1 cellular context compared by ENCODE assay signal in the genomic region with DNA sequence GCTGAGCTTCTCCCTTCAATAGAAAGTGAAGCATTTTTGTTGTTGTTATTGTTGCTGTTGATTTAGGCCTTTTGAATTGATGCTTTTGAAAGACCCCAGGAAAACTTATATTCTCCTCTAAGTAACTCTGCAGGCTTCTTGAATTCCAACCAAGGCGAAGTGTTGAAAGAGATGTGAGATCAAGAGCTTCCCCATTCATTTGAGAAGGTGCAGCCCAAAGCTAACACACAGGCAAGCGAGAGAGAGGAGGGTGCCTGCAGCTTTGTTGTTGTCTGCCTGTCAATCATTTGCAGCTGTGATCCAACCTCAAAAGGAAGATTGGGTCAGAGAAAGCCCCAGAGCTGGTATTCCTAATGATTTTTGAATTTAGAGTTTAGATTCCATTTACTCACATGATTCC.
TF ChIP-seq lines count a peak whose summit lies in the region.

No MANE protein-coding gene starts in this region.

TF ChIP-seq in H1, 55 proteins besides CTCF, POLR2A, EP300 and RAD21 (continued from another document):
- TF ChIP-seq, protein P1, sequence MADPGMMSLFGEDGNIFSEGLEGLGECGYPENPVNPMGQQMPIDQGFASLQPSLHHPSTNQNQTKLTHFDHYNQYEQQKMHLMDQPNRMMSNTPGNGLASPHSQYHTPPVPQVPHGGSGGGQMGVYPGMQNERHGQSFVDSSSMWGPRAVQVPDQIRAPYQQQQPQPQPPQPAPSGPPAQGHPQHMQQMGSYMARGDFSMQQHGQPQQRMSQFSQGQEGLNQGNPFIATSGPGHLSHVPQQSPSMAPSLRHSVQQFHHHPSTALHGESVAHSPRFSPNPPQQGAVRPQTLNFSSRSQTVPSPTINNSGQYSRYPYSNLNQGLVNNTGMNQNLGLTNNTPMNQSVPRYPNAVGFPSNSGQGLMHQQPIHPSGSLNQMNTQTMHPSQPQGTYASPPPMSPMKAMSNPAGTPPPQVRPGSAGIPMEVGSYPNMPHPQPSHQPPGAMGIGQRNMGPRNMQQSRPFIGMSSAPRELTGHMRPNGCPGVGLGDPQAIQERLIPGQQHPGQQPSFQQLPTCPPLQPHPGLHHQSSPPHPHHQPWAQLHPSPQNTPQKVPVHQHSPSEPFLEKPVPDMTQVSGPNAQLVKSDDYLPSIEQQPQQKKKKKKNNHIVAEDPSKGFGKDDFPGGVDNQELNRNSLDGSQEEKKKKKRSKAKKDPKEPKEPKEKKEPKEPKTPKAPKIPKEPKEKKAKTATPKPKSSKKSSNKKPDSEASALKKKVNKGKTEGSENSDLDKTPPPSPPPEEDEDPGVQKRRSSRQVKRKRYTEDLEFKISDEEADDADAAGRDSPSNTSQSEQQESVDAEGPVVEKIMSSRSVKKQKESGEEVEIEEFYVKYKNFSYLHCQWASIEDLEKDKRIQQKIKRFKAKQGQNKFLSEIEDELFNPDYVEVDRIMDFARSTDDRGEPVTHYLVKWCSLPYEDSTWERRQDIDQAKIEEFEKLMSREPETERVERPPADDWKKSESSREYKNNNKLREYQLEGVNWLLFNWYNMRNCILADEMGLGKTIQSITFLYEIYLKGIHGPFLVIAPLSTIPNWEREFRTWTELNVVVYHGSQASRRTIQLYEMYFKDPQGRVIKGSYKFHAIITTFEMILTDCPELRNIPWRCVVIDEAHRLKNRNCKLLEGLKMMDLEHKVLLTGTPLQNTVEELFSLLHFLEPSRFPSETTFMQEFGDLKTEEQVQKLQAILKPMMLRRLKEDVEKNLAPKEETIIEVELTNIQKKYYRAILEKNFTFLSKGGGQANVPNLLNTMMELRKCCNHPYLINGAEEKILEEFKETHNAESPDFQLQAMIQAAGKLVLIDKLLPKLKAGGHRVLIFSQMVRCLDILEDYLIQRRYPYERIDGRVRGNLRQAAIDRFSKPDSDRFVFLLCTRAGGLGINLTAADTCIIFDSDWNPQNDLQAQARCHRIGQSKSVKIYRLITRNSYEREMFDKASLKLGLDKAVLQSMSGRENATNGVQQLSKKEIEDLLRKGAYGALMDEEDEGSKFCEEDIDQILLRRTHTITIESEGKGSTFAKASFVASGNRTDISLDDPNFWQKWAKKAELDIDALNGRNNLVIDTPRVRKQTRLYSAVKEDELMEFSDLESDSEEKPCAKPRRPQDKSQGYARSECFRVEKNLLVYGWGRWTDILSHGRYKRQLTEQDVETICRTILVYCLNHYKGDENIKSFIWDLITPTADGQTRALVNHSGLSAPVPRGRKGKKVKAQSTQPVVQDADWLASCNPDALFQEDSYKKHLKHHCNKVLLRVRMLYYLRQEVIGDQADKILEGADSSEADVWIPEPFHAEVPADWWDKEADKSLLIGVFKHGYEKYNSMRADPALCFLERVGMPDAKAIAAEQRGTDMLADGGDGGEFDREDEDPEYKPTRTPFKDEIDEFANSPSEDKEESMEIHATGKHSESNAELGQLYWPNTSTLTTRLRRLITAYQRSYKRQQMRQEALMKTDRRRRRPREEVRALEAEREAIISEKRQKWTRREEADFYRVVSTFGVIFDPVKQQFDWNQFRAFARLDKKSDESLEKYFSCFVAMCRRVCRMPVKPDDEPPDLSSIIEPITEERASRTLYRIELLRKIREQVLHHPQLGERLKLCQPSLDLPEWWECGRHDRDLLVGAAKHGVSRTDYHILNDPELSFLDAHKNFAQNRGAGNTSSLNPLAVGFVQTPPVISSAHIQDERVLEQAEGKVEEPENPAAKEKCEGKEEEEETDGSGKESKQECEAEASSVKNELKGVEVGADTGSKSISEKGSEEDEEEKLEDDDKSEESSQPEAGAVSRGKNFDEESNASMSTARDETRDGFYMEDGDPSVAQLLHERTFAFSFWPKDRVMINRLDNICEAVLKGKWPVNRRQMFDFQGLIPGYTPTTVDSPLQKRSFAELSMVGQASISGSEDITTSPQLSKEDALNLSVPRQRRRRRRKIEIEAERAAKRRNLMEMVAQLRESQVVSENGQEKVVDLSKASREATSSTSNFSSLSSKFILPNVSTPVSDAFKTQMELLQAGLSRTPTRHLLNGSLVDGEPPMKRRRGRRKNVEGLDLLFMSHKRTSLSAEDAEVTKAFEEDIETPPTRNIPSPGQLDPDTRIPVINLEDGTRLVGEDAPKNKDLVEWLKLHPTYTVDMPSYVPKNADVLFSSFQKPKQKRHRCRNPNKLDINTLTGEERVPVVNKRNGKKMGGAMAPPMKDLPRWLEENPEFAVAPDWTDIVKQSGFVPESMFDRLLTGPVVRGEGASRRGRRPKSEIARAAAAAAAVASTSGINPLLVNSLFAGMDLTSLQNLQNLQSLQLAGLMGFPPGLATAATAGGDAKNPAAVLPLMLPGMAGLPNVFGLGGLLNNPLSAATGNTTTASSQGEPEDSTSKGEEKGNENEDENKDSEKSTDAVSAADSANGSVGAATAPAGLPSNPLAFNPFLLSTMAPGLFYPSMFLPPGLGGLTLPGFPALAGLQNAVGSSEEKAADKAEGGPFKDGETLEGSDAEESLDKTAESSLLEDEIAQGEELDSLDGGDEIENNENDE (IDR thresholded peaks at IDR 0.05; ENCODE audit: insufficient replicate concordance, low read length), result peak; percentile 35
